In genomic region chr14:72553161-72553560, GRCh38 we compare ENCODE assay signal across 21 cellular contexts.
DNase-seq lines count a peak whose midpoint lies in the region; ATAC-seq, FAIRE-seq and TF ChIP-seq lines count a peak whose summit lies in the region.
"Had no signal": no experiment of that assay in that cellular context is flagged by ENCODE, and none has a peak within 500 bp of the region (broad histone marks: within the 10 kb centered on the region; RNA-seq: fewer than 3 reads in every experiment).

No MANE protein-coding gene starts in this region.

- H3K4me3 ChIP-seq in ascending aorta (no peak overlapping the region), suprapubic skin (no peak overlapping the region)
- H3K4me3 ChIP-seq: K562 had no signal

- whole genome bisulfite sequencing in suprapubic skin: 61% methylated on average over 8 of the region's 8 CpGs

- H3K36me3 ChIP-seq in ascending aorta (no peaks in the 10 kb centered on the region), suprapubic skin (no peaks in the 10 kb centered on the region)
- H3K36me3 ChIP-seq: BE2C had no signal

- H3K4me3 Mint-ChIP-seq in natural killer cell treated with Interleukin-12 subunit alpha and Interleukin-12 subunit beta and Interleukin-15 and Interleukin-18, amount 100 ng/mL, for 72 hours: no peak overlapping the region
- H3K4me3 Mint-ChIP-seq in natural killer cell (no peak overlapping the region), glutamatergic neuron (ENCODE audit: unreplicated experiment) (no peak overlapping the region)
- H3K4me3 Mint-ChIP-seq: H9, HFFc6 had no signal

- H3K36me3 Mint-ChIP-seq in natural killer cell treated with Interleukin-12 subunit alpha and Interleukin-12 subunit beta and Interleukin-15 and Interleukin-18, amount 100 ng/mL, for 72 hours: no peaks in the 10 kb centered on the region
- no peaks in the 10 kb centered on the region for H3K36me3 Mint-ChIP-seq in natural killer cell
- no peaks in the 10 kb centered on the region for H3K36me3 Mint-ChIP-seq in glutamatergic neuron (ENCODE audit: unreplicated experiment)

- no peak overlapping the region for H3K27ac Mint-ChIP-seq in natural killer cell treated with Interleukin-12 subunit alpha and Interleukin-12 subunit beta and Interleukin-15 and Interleukin-18, amount 100 ng/mL, for 72 hours
- H3K27ac Mint-ChIP-seq in natural killer cell: no peak overlapping the region
- no peak overlapping the region for H3K27ac Mint-ChIP-seq in glutamatergic neuron (ENCODE audit: unreplicated experiment)
- H3K27ac Mint-ChIP-seq: H9, HFFc6 had no signal

- no peaks in the 10 kb centered on the region for H3K9me3 ChIP-seq in ascending aorta
- no peaks in the 10 kb centered on the region for H3K9me3 ChIP-seq in suprapubic skin
- H3K9me3 ChIP-seq: BE2C had no signal

- ATAC-seq in natural killer cell treated with Interleukin-12 subunit alpha and Interleukin-12 subunit beta and Interleukin-15 and Interleukin-18, amount 100 ng/mL, for 72 hours: no peak
- ATAC-seq in natural killer cell (no peak), left lobe of liver (peak; percentile 36), GM21619 (IDR thresholded peaks at IDR 0.05; ENCODE audit: unreplicated experiment) (no peak)
- ATAC-seq: K562 had no signal

- H3K4me1 Mint-ChIP-seq in natural killer cell treated with Interleukin-12 subunit alpha and Interleukin-12 subunit beta and Interleukin-15 and Interleukin-18, amount 100 ng/mL, for 72 hours (ENCODE audit: low read depth in 2 of 2): peaks cover 2 to 5% of the 10 kb centered on the region in 2 donors
- H3K4me1 Mint-ChIP-seq in natural killer cell (no peaks in the 10 kb centered on the region), glutamatergic neuron (ENCODE audit: low read depth, unreplicated experiment) (peaks cover 2% of the 10 kb centered on the region)

- H3K27ac ChIP-seq in ascending aorta: peak overlapping the region; percentile 69
- no peak overlapping the region for H3K27ac ChIP-seq in suprapubic skin

- intact Hi-C loops in natural killer cell (cut with micrococcal nuclease) (no loop called here), ascending aorta (cut with DNase I) (loop anchor here (10.0 kb wide), 1 partner anchor 262 kb away; no protein-coding TSS in a partner anchor)

- H3K9me3 Mint-ChIP-seq in natural killer cell treated with Interleukin-12 subunit alpha and Interleukin-12 subunit beta and Interleukin-15 and Interleukin-18, amount 100 ng/mL, for 72 hours: no peaks in the 10 kb centered on the region
- H3K9me3 Mint-ChIP-seq in natural killer cell (no peaks in the 10 kb centered on the region), glutamatergic neuron (ENCODE audit: unreplicated experiment) (peaks cover 4% of the 10 kb centered on the region)
- H3K9me3 Mint-ChIP-seq: H9, HFFc6 had no signal

- H3K27me3 Mint-ChIP-seq in natural killer cell treated with Interleukin-12 subunit alpha and Interleukin-12 subunit beta and Interleukin-15 and Interleukin-18, amount 100 ng/mL, for 72 hours: peaks cover 45 to 56% of the 10 kb centered on the region in 2 donors
- peaks cover 62 to 79% of the 10 kb centered on the region in 2 donors for H3K27me3 Mint-ChIP-seq in natural killer cell (ENCODE audit: low read depth in 2 of 2)
- peaks cover 5% of the 10 kb centered on the region for H3K27me3 Mint-ChIP-seq in glutamatergic neuron (ENCODE audit: unreplicated experiment)

- H3K4me1 ChIP-seq in ascending aorta (peaks cover 6 to 13% of the 10 kb centered on the region in 2 donors), suprapubic skin (no peaks in the 10 kb centered on the region)

- DNase-seq in natural killer cell treated with Interleukin-12 subunit alpha and Interleukin-12 subunit beta and Interleukin-15 and Interleukin-18, amount 100 ng/mL, for 72 hours (ENCODE audit: low spot score): peak; percentile 35
- DNase-seq in natural killer cell: no peak
- DNase-seq in ascending aorta (ENCODE audit: low spot score in 2 of 2): peak in 1 of 2 donors; percentile 64
- no peak for DNase-seq in left lobe of liver (ENCODE audit: low spot score)
- DNase-seq in urothelium cell line (ENCODE audit: low spot score): no peak
- DNase-seq in suprapubic skin (ENCODE audit: low spot score in 2 of 2): no peak
- no peak for DNase-seq in glutamatergic neuron
- DNase-seq: BE2C, EL, GF-D8, H9, HFFc6, NCI-H1694, NCI-H2081, NCI-H345, NCI-H524, NCI-H774, Right ventricle myocardium superior had no signal

- FAIRE-seq in urothelium cell line (lab: Jason Lieb, UNC): peak; percentile 91
- FAIRE-seq: K562, RCC 7860 had no signal

- no peak for TF ChIP-seq CTCF in natural killer cell (IDR thresholded peaks at IDR 0.05)
- TF ChIP-seq CTCF in ascending aorta (IDR thresholded peaks at IDR 0.05): no peak
- no peak for TF ChIP-seq CTCF in suprapubic skin (IDR thresholded peaks at IDR 0.05)
- no peak for TF ChIP-seq CTCF in glutamatergic neuron (IDR thresholded peaks at IDR 0.05; ENCODE audit: partially characterized antibody, unreplicated experiment)

- H3K27me3 ChIP-seq in ascending aorta (no peaks in the 10 kb centered on the region), suprapubic skin (peaks cover 18% of the 10 kb centered on the region)
- H3K27me3 ChIP-seq: BE2C had no signal

- TF ChIP-seq EP300 in suprapubic skin (IDR thresholded peaks at IDR 0.05): no peak

- TF ChIP-seq POLR2A in suprapubic skin (IDR thresholded peaks at IDR 0.05): no peak
